In the genomic region with DNA sequence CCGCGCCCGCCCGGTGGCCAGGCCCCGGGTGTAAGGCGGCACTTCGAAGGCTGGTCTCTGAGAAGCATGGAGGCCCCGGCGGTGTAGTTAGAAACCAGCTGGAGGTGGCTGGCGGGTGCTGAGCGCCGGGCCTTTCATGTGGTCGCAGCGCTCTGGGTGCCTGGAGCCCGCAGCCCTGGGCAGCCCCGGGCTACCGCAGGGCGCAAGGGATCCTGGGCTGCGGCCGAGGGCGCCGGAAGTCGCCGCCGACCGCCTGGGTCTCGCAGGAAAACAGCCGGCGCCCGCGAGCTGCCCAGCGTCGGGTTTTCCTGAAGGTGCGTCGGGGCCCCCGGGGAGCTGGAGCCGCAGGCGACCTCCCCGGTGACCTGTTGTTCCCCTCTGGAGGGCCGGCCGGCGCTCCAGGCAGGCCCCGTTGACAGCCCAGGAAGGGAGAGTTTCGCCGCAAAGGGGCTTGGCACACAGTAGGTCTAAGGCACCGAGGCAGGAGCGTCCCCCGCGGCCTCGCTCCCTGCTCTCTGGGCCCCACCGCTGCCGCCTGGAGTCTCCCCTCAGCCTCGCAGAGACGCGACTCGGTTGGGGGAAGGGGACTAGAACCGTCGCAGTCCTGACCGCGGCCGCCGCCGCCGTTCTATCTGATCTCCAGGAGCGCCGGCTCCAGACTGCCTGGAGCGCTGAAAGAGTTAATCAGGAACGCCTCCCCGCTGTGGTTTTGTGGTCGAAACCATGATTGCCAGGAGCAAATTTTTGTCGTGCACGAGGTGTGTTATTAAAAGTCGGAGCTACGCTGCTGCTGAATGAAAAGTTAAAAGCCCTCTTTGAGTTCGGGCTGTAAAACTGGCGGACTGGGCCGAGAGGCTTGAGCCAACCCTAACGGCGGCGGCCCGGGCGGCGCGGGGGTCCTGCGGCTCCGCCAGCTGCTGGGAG, we compare ENCODE assay signal across 8 cellular contexts. TPM values are rescaled to one million over a fixed set of nuclear protein-coding genes. Genes with fewer than 3 reads are reported as not detected.
DNase-seq lines count a peak whose midpoint lies in the region; ATAC-seq and TF ChIP-seq lines count a peak whose summit lies in the region.

No MANE protein-coding gene starts in this region.

- no peak for TF ChIP-seq CTCF in CD14-positive monocyte (IDR thresholded peaks at IDR 0.05)

- peak overlapping the region; percentile 8 for H3K9ac ChIP-seq in endocrine pancreas (ENCODE audit: control insufficient read depth, insufficient read depth, low read length)
- peak overlapping the region; percentile 26 to 77 for H3K9ac ChIP-seq in mucosa of rectum (ENCODE audit: low read depth in 1 of 2, low read length in 2 of 2)

- H3K36me3 Mint-ChIP-seq in CD14-positive monocyte, result peaks cover 4 to 22% of the 10 kb centered on the region in 2 donors

- H3K4me3 ChIP-seq in endocrine pancreas (ENCODE audit: control insufficient read depth, insufficient read depth, low read length) (no peak overlapping the region), mucosa of rectum (ENCODE audit: low read length in 2 of 2) (peak overlapping the region; percentile 65 to 73)

- intact Hi-C loops in CD14-positive monocyte (cut with micrococcal nuclease), result no loop called here

- peaks cover 30% of the 10 kb centered on the region for H3K4me1 Mint-ChIP-seq in CD14-positive monocyte

- H3K4me1 ChIP-seq in endocrine pancreas (ENCODE audit: control insufficient read depth, insufficient read depth, low read length) (no peaks in the 10 kb centered on the region), mucosa of rectum (ENCODE audit: control insufficient read depth in 2 of 2, insufficient read depth in 2 of 2, low read length in 2 of 2) (peaks cover 16 to 22% of the 10 kb centered on the region in 2 donors)

- peak overlapping the region; percentile 34 to 57 for H3K27ac ChIP-seq in mucosa of rectum (ENCODE audit: low read depth in 2 of 2, low read length in 2 of 2)

- no peaks in the 10 kb centered on the region for H3K27me3 ChIP-seq in endocrine pancreas (ENCODE audit: control insufficient read depth, insufficient read depth, low read length)
- peaks cover 3 to 4% of the 10 kb centered on the region in 2 donors for H3K27me3 ChIP-seq in mucosa of rectum (ENCODE audit: control insufficient read depth in 2 of 2, insufficient read depth in 2 of 2, low read length in 2 of 2)

- peak overlapping the region; percentile 87 to 99 for H3K4me3 Mint-ChIP-seq in CD14-positive monocyte

- H3K27me3 Mint-ChIP-seq in CD14-positive monocyte (ENCODE audit: low read depth in 3 of 3), result peaks cover 70 to 91% (median 73%) of the 10 kb centered on the region in 3 donors

- H3K27ac Mint-ChIP-seq in CD14-positive monocyte, result peak overlapping the region in 3 of 7 donors; percentile 5 to 51 (median 32)

- H3K36me3 ChIP-seq in endocrine pancreas (ENCODE audit: control insufficient read depth, insufficient read depth, low read length) (no peaks in the 10 kb centered on the region), mucosa of rectum (ENCODE audit: control insufficient read depth in 2 of 2, insufficient read depth in 2 of 2, low read length in 2 of 2) (no peaks in the 10 kb centered on the region)

- ATAC-seq in GM21423 (IDR thresholded peaks at IDR 0.05; ENCODE audit: unreplicated experiment), result peak; percentile 59

- DNase-seq in CD14-positive monocyte (ENCODE audit: low spot score), result no peak
- DNase-seq in NCI-H2107 (lab: John Stamatoyannopoulos, UW), result peak; percentile 36
- DNase-seq in activated CD8-positive, alpha-beta memory T cell treated with anti-CD3 and anti-CD28 coated beads for 24 hours, result peak; percentile 86
- DNase-seq in stimulated activated CD8-positive, alpha-beta memory T cell treated with anti-CD3 and anti-CD28 coated beads, Interleukin-7, amount 100 ng/mL, for 1 hour (ENCODE audit: low read depth in 2 of 2), result peak; percentile 20 to 22
- no peak for DNase-seq in DMS114 treated with DMSO at 0.1 percent for 48 hours (lab: John Stamatoyannopoulos, UW; ENCODE audit: unreplicated experiment)

- H3K9me3 ChIP-seq in endocrine pancreas (ENCODE audit: control insufficient read depth, low read length), result no peaks in the 10 kb centered on the region
- no peaks in the 10 kb centered on the region for H3K9me3 ChIP-seq in mucosa of rectum (ENCODE audit: control insufficient read depth in 2 of 2, low read length in 2 of 2)

- peaks cover 0 to 12% (median 4%) of the 10 kb centered on the region in 7 donors for H3K9me3 Mint-ChIP-seq in CD14-positive monocyte

RNA-seq across cellular contexts. Expression of a gene that starts 2.8 kb away (rescaled TPM):
- not detected for polyA plus RNA-seq in CD14-positive monocyte

Comparison
In these comparisons a context has a peak if more than half of its experiments do, and no peak if none do; other contexts are left out.
1. DNase-seq: peak in NCI-H2107 (single experiment), activated CD8-positive, alpha-beta memory T cell treated with anti-CD3 and anti-CD28 coated beads for 24 hours (single experiment) and stimulated activated CD8-positive, alpha-beta memory T cell treated with anti-CD3 and anti-CD28 coated beads, Interleukin-7, amount 100 ng/mL, for 1 hour (2 of 2); none in CD14-positive monocyte (single experiment) and DMS114 treated with DMSO at 0.1 percent for 48 hours (single experiment).